Comparison of ENCODE assay signal across 8 cellular contexts in genomic region chr1:17274186-17275170, GRCh38. TPM values are rescaled to one million over a fixed set of nuclear protein-coding genes. Genes with fewer than 3 reads are reported as not detected.
DNase-seq lines count a peak whose midpoint lies in the region; ATAC-seq and TF ChIP-seq lines count a peak whose summit lies in the region.

No MANE protein-coding gene starts in this region.

- H3K4ac ChIP-seq in trophoblast cell (ENCODE audit: low read depth, low read length): no peak overlapping the region

- no peak overlapping the region for H2AK5ac ChIP-seq in trophoblast cell (ENCODE audit: low read length)

- no peak overlapping the region for H2BK12ac ChIP-seq in trophoblast cell (ENCODE audit: low read length)

- H2BK5ac ChIP-seq in trophoblast cell (ENCODE audit: low read depth, low read length, poor library complexity): no peak overlapping the region

- no peak overlapping the region for H2AFZ ChIP-seq in trophoblast cell (ENCODE audit: insufficient read depth, low read length, poor library complexity)

- H3K4me3 ChIP-seq in esophagus squamous epithelium (no peak overlapping the region), trophoblast cell (ENCODE audit: low read depth, low read length) (no peak overlapping the region), suprapubic skin (no peak overlapping the region)

- intact Hi-C loops in esophagus squamous epithelium (cut with DNase I): no loop called here

- H4K8ac ChIP-seq in trophoblast cell (ENCODE audit: low read depth, low read length): no peak overlapping the region

- no peak overlapping the region for H3K9ac ChIP-seq in trophoblast cell (ENCODE audit: low read length)

- TF ChIP-seq CTCF in esophagus squamous epithelium (IDR thresholded peaks at IDR 0.05) (peak in 4 of 6 experiments; percentile 35 to 66 (median 46)), suprapubic skin (IDR thresholded peaks at IDR 0.05) (peak in 1 of 2 donors; percentile 37)

- H3K4me1 ChIP-seq in esophagus squamous epithelium (peaks cover 0 to 18% (median 4%) of the 10 kb centered on the region in 3 donors), trophoblast cell (ENCODE audit: control insufficient read depth in 1 of 2, insufficient read depth in 2 of 2, low read length in 2 of 2) (no peaks in the 10 kb centered on the region), suprapubic skin (peaks cover 13% of the 10 kb centered on the region)

- H3K23ac ChIP-seq in trophoblast cell (ENCODE audit: low read length): no peak overlapping the region

- no peaks in the 10 kb centered on the region for H3K79me1 ChIP-seq in trophoblast cell (ENCODE audit: low read length)

- H3K36me3 ChIP-seq in esophagus squamous epithelium (no peaks in the 10 kb centered on the region), trophoblast cell (ENCODE audit: control insufficient read depth in 1 of 2, insufficient read depth in 2 of 2, low read length in 2 of 2) (no peaks in the 10 kb centered on the region), suprapubic skin (no peaks in the 10 kb centered on the region)

- TF ChIP-seq POLR2A in esophagus squamous epithelium (IDR thresholded peaks at IDR 0.05) (no peak), suprapubic skin (IDR thresholded peaks at IDR 0.05) (no peak)

- H4K91ac ChIP-seq in trophoblast cell (ENCODE audit: low read depth, low read length): no peak overlapping the region

- H3K4me2 ChIP-seq in trophoblast cell (ENCODE audit: low read length): no peak overlapping the region

- no peak overlapping the region for H3K18ac ChIP-seq in trophoblast cell (ENCODE audit: low read length)

- H2BK120ac ChIP-seq in trophoblast cell (ENCODE audit: insufficient read depth, low read length, poor library complexity): no peak overlapping the region

- H3K27me3 ChIP-seq in esophagus squamous epithelium: peaks cover 0 to 54% (median 0%) of the 10 kb centered on the region in 4 donors
- H3K27me3 ChIP-seq in trophoblast cell (ENCODE audit: insufficient read depth, low read length): no peaks in the 10 kb centered on the region
- H3K27me3 ChIP-seq in suprapubic skin: peaks cover 18% of the 10 kb centered on the region

- ATAC-seq in SK-N-SH treated with all-trans-retinoic acid at 6 μM for 48 hours: peak; percentile 94
- no peak for ATAC-seq in HG03135 (IDR thresholded peaks at IDR 0.05; ENCODE audit: unreplicated experiment)

- TF ChIP-seq EP300 in suprapubic skin (IDR thresholded peaks at IDR 0.05): no peak

- no peak overlapping the region for H3K14ac ChIP-seq in trophoblast cell (ENCODE audit: low read length)

- no peak overlapping the region for H4K12ac ChIP-seq in trophoblast cell (ENCODE audit: low read depth, low read length)

- H3K79me2 ChIP-seq in trophoblast cell (ENCODE audit: control insufficient read depth, insufficient read depth, low read length, poor library complexity): no peaks in the 10 kb centered on the region

- WGBS in esophagus squamous epithelium, 2 donors: 48 to 64% methylated on average over 8 to 10 of the region's 15 CpGs
- no CpG with 5 or more reads among the region's 15 CpGs for WGBS in trophoblast cell (ENCODE audit: extremely low coverage, insufficient coverage, insufficient read length)
- 68% methylated on average over 11 of the region's 15 CpGs for whole genome bisulfite sequencing in suprapubic skin

- H3K27ac ChIP-seq in esophagus squamous epithelium (no peak overlapping the region), trophoblast cell (ENCODE audit: low read depth, low read length) (no peak overlapping the region), suprapubic skin (no peak overlapping the region)

- peak; percentile 34 for DNase-seq in activated T-cell treated with anti-CD3 and anti-CD28 coated beads for 48 hours (ENCODE audit: low read depth)
- DNase-seq in activated T-cell treated with anti-CD3 and anti-CD28 coated beads, Interleukin-2, amount 50 U/mL, for 1 hour: no peak
- DNase-seq in HUDEP-2 (lab: John Stamatoyannopoulos, UW; ENCODE audit: unreplicated experiment in 76 of 76): peak in 43 of 76 experiments; percentile 4 to 60 (median 27)
- DNase-seq in esophagus squamous epithelium (lab: John Stamatoyannopoulos, UW): no peak
- DNase-seq in trophoblast cell: peak; percentile 47 to 81
- DNase-seq in suprapubic skin (ENCODE audit: low spot score in 2 of 2): no peak

- H3K9me3 ChIP-seq in esophagus squamous epithelium: no peaks in the 10 kb centered on the region
- H3K9me3 ChIP-seq in trophoblast cell (ENCODE audit: insufficient read depth, low read depth, low read length): no peaks in the 10 kb centered on the region
- H3K9me3 ChIP-seq in suprapubic skin: no peaks in the 10 kb centered on the region

TF ChIP-seq in SK-N-SH treated with all-trans-retinoic acid at 6 μM for 48 hours, 23 proteins besides CTCF, POLR2A, EP300 and RAD21:
- TF ChIP-seq ESRRG (CRISPR knock-in tag; IDR thresholded peaks at IDR 0.05) (no peak), OSR1 (CRISPR knock-in tag; IDR thresholded peaks at IDR 0.05) (no peak), CREB5 (CRISPR knock-in tag; IDR thresholded peaks at IDR 0.05; ENCODE audit: low read depth) (no peak), ZFP30 (CRISPR knock-in tag; IDR thresholded peaks at IDR 0.05) (no peak)

RNA-seq across cellular contexts. Expression of gene PADI3, which starts 25.6 kb away (rescaled TPM):
- total RNA-seq in esophagus squamous epithelium (1 to 10 TPM in 3 of 4 donors, under 1 TPM in 1; 0.64 to 9.9 (median 2.3) TPM), suprapubic skin (10 to 100 TPM in 1 of 4 donors, 1 to 10 TPM in 2, not detected in 1; 2.4 to 11.2 (median 2.7) TPM)
- polyA plus RNA-seq in trophoblast cell (2013): not detected in 2 replicates

RNA-seq across cellular contexts. Expression of gene PADI4, which starts 33.5 kb away (rescaled TPM):
- total RNA-seq in esophagus squamous epithelium (not detected), suprapubic skin (under 1 TPM in 3 of 4 donors, not detected in 1; 0.57 to 0.81 (median 0.73) TPM)
- 0.07 and 0.11 TPM in 2 replicates for polyA plus RNA-seq in trophoblast cell (2013)

Comparison
In these comparisons a context has a peak if more than half of its experiments do, and no peak if none do; other contexts are left out.
1. DNase-seq: peak in activated T-cell treated with anti-CD3 and anti-CD28 coated beads for 48 hours (single experiment), HUDEP-2 (43 of 76) and trophoblast cell (2 of 2); none in activated T-cell treated with anti-CD3 and anti-CD28 coated beads, Interleukin-2, amount 50 U/mL, for 1 hour (single experiment), esophagus squamous epithelium (single experiment) and suprapubic skin (0 of 2).